In genomic region chr7:461453-462172, GRCh38 we compare ENCODE assay signal across 1 cellular context.
TF ChIP-seq lines count a peak whose summit lies in the region.

No MANE protein-coding gene starts in this region.

TF ChIP-seq in HepG2, 621 proteins besides CTCF, POLR2A, EP300 and RAD21 (continued from another document and continues in another):
- TF ChIP-seq TRIM24 (CRISPR knock-in tag; IDR thresholded peaks at IDR 0.05) (0 out of 2 replicates have a peak, but pooled peaks have one; percentile 20), ZNF317 (CRISPR knock-in tag; IDR thresholded peaks at IDR 0.05) (no peak), NONO (IDR thresholded peaks at IDR 0.05) (no peak), NONO (CRISPR knock-in tag; conservative IDR thresholded peaks at IDR 0.05) (peak; percentile 43; the same call in 1 of the 2 replicates), LBX2 (CRISPR knock-in tag; IDR thresholded peaks at IDR 0.05; ENCODE audit: borderline replicate concordance) (no peak), PAF1 (CRISPR knock-in tag; IDR thresholded peaks at IDR 0.05) (no peak), GMEB1 (CRISPR knock-in tag; IDR thresholded peaks at IDR 0.05; ENCODE audit: borderline replicate concordance) (no peak), ATF1 (CRISPR knock-in tag; IDR thresholded peaks at IDR 0.05) (no peak), ZNF788 (CRISPR knock-in tag; IDR thresholded peaks at IDR 0.05; ENCODE audit: borderline replicate concordance) (peak; percentile 47; the same call in 1 of the 2 replicates), ZNF496 (CRISPR knock-in tag; IDR thresholded peaks at IDR 0.05; ENCODE audit: insufficient replicate concordance) (no peak), RBM39 (IDR thresholded peaks at IDR 0.05; ENCODE audit: low read depth, low read length, poor library complexity, severe bottlenecking) (peak; percentile 64), HDAC2 (CRISPR knock-in tag; IDR thresholded peaks at IDR 0.05) (0 out of 2 replicates have a peak, but pooled peaks have one; percentile 33), TSC22D2 (CRISPR knock-in tag; IDR thresholded peaks at IDR 0.05; ENCODE audit: borderline replicate concordance) (no peak), EHMT2 (IDR thresholded peaks at IDR 0.05; ENCODE audit: borderline replicate concordance, low read depth, low read length) (no peak), RXRA (CRISPR knock-in tag; IDR thresholded peaks at IDR 0.05) (peak; percentile 82; the same call in 1 of the 2 replicates), ASH2L (IDR thresholded peaks at IDR 0.05; ENCODE audit: insufficient read length, low read depth, low read length) (no peak), HNF1A (IDR thresholded peaks at IDR 0.05; ENCODE audit: low read depth) (peak; percentile 39; the same call in 1 of the 2 replicates), HNF1A (CRISPR knock-in tag; IDR thresholded peaks at IDR 0.05; ENCODE audit: borderline replicate concordance) (no peak; the same call in 1 of the 2 replicates), HNRNPL (IDR thresholded peaks at IDR 0.05; ENCODE audit: low read depth, low read length) (peak; percentile 97), FOXA3 (CRISPR knock-in tag; IDR thresholded peaks at IDR 0.05) (peak; percentile 28; the same call in 1 of the 2 replicates), PBX3 (CRISPR knock-in tag; IDR thresholded peaks at IDR 0.05; ENCODE audit: borderline replicate concordance) (no peak), ZNF746 (CRISPR knock-in tag; IDR thresholded peaks at IDR 0.05) (0 out of 2 replicates have a peak, but pooled peaks have one; percentile 36), ZFP1 (CRISPR knock-in tag; IDR thresholded peaks at IDR 0.05) (no peak), DBP (CRISPR knock-in tag; IDR thresholded peaks at IDR 0.05; ENCODE audit: not compliant biosample characterization) (no peak), GZF1 (CRISPR knock-in tag; IDR thresholded peaks at IDR 0.05) (no peak), KLF9 (CRISPR knock-in tag; IDR thresholded peaks at IDR 0.05; ENCODE audit: low read depth) (no peak), NR2F6 (IDR thresholded peaks at IDR 0.05) (no peak), NR2F6 (CRISPR knock-in tag; IDR thresholded peaks at IDR 0.05) (peak; percentile 60; the same call in 1 of the 2 replicates), BCL3 (CRISPR knock-in tag; IDR thresholded peaks at IDR 0.05) (0 out of 2 replicates have a peak, but pooled peaks have one; percentile 20), GABPB1 (CRISPR knock-in tag; IDR thresholded peaks at IDR 0.05) (peak; percentile 69), CCDC6 (CRISPR knock-in tag; IDR thresholded peaks at IDR 0.05) (no peak), TIGD3 (CRISPR knock-in tag; IDR thresholded peaks at IDR 0.05; ENCODE audit: borderline replicate concordance) (no peak), ZNF737 (CRISPR knock-in tag; IDR thresholded peaks at IDR 0.05; ENCODE audit: borderline replicate concordance) (no peak), KAT2B (IDR thresholded peaks at IDR 0.05; ENCODE audit: borderline replicate concordance, low read depth, low read length) (no peak), ISX (CRISPR knock-in tag; conservative IDR thresholded peaks at IDR 0.05) (no peak), ZNF407 (CRISPR knock-in tag; IDR thresholded peaks at IDR 0.05; ENCODE audit: not compliant biosample characterization) (no peak), ZBTB7B (CRISPR knock-in tag; IDR thresholded peaks at IDR 0.05) (peak; percentile 75; the same call in 1 of the 2 replicates), RXRB (CRISPR knock-in tag; IDR thresholded peaks at IDR 0.05; ENCODE audit: borderline replicate concordance) (peak; percentile 54; the same call in 1 of the 2 replicates), ZNF362 (CRISPR knock-in tag; IDR thresholded peaks at IDR 0.05; ENCODE audit: borderline replicate concordance) (no peak), ZNF296 (CRISPR knock-in tag; conservative IDR thresholded peaks at IDR 0.05) (peak; percentile 61; the same call in 1 of the 2 replicates), HNRNPLL (IDR thresholded peaks at IDR 0.05; ENCODE audit: low read depth, low read length, poor library complexity, severe bottlenecking) (peak; percentile 6)
